Comparison of ENCODE assay signal across 32 cellular contexts in genomic region chr6:24606200-24606599, GRCh38. TPM values are rescaled to one million over a fixed set of nuclear protein-coding genes. Genes with fewer than 3 reads are reported as not detected.
"Had no signal": no experiment of that assay in that cellular context is flagged by ENCODE, and none has a peak within 500 bp of the region (broad histone marks: within the 10 kb centered on the region; RNA-seq: fewer than 3 reads in every experiment).

No MANE protein-coding gene starts in this region.

- H3K4me1 ChIP-seq: adrenal gland, body of pancreas, colonic mucosa, gastrocnemius medialis had no signal

- ATAC-seq: activated CD4-positive, alpha-beta T cell treated with anti-CD3 and anti-CD28 coated beads for 36 hours; activated CD8-positive, alpha-beta memory T cell treated with anti-CD3 and anti-CD28 coated beads, Interleukin-2, amount 10 ng/mL, durations not matched to agents 7 days and 5 days; activated CD8-positive, alpha-beta T cell treated with anti-CD3 and anti-CD28 coated beads, Interleukin-2, amount 10 ng/mL, durations not matched to agents 7 days and 5 days; activated naive CD8-positive, alpha-beta T cell treated with anti-CD3 and anti-CD28 coated beads, Interleukin-2, amount 50 U/mL, for 24 hours; body of pancreas; gastrocnemius medialis had no signal

- H3K36me3 ChIP-seq: adrenal gland, colonic mucosa, gastrocnemius medialis had no signal

- FAIRE-seq: endometrium, endothelial cell of umbilical vein had no signal

- H3K27ac ChIP-seq: adrenal gland, body of pancreas, colonic mucosa, epithelial cell of prostate, gastrocnemius medialis had no signal

- H3K27me3 ChIP-seq: adrenal gland, body of pancreas, colonic mucosa, gastrocnemius medialis had no signal

- H3K9me3 ChIP-seq: adrenal gland, body of pancreas, colonic mucosa, gastrocnemius medialis had no signal

- H3K4me3 ChIP-seq: adrenal gland, body of pancreas, colonic mucosa, gastrocnemius medialis had no signal

- DNase-seq: activated CD4-positive, alpha-beta memory T cell treated with anti-CD3 and anti-CD28 coated beads for 36 hours; activated CD4-positive, alpha-beta T cell treated with anti-CD3 and anti-CD28 coated beads for 36 hours; activated CD4-positive, alpha-beta T cell treated with anti-CD3 and anti-CD28 coated beads, Interleukin-2, amount 10 ng/mL, durations not matched to agents 24 days and 14 days; activated CD4-positive, CD25-positive, alpha-beta regulatory T cell; activated CD4-positive, CD25-positive, alpha-beta regulatory T cell treated with anti-CD3 and anti-CD28 coated beads, Interleukin-2, amount 50 U/mL, for 72 hours; activated CD8-positive, alpha-beta memory T cell treated with anti-CD3 and anti-CD28 coated beads, Interleukin-2, amount 10 ng/mL, durations not matched to agents 7 days and 5 days; activated CD8-positive, alpha-beta memory T cell treated with anti-CD3 and anti-CD28 coated beads, Interleukin-2, amount 50 U/mL, for 4 hours; activated CD8-positive, alpha-beta T cell treated with anti-CD3 and anti-CD28 coated beads, Interleukin-2, amount 10 ng/mL, durations not matched to agents 7 days and 5 days; activated effector memory CD4-positive, alpha-beta T cell treated with anti-CD3 and anti-CD28 coated beads, Interleukin-2, amount 50 U/mL, for 16 hours; activated naive CD4-positive, alpha-beta T cell treated with anti-CD3 and anti-CD28 coated beads for 36 hours; activated naive CD8-positive, alpha-beta T cell treated with anti-CD3 and anti-CD28 coated beads for 36 hours; activated naive CD8-positive, alpha-beta T cell treated with anti-CD3 and anti-CD28 coated beads, Interleukin-2, amount 50 U/mL, for 24 hours; activated T-cell treated with anti-CD3 and anti-CD28 coated beads, Interleukin-2, amount 50 U/mL, for 1 hour; activated T-cell treated with anti-CD3 and anti-CD28 coated beads, Interleukin-2, amount 50 U/mL, for 48 hours; adrenal gland; amygdala; aorta; body of pancreas; central memory CD4-positive, alpha-beta T cell; cerebellar nuclear complex; colonic mucosa; effector CD8-positive, alpha-beta T cell; foreskin fibroblast; gastrocnemius medialis; glutamatergic neuron; T-helper 2 cell had no signal

RNA-seq across cellular contexts. Expression of gene KIAA0319, which starts 39.8 kb away (rescaled TPM):
- total RNA-seq: activated CD4-positive, alpha-beta T cell treated with anti-CD3 and anti-CD28 coated beads, Interleukin-2, amount 10 ng/mL, durations not matched to agents 24 days and 14 days; activated T-helper 1 cell treated with anti-CD3 and anti-CD28 coated beads, Interleukin-12 subunit alpha, Interleukin-12 subunit beta, Interleukin-2, Interleukin-4 antibody, amounts not matched to agents 30 ng/mL and 10 ng/mL and 1 ng/mL, durations not matched to agents 14 hours and 24 hours and 36 hours; activated T-helper 2 cell treated with anti-CD3 and anti-CD28 coated beads, Interferon-gamma antibody, Interleukin-2, Interleukin-4, amounts not matched to agents 10 μg/mL and 5 μg/mL and 100 μg/mL, durations not matched to agents 14 hours and 24 hours and 36 hours; gastrocnemius medialis; T-helper 1 cell treated with Interleukin-12 subunit alpha and Interleukin-12 subunit beta and Interleukin-4 antibody, amounts not matched to agents 30 ng/mL and 1 ng/mL, for 36 hours had no signal
